Comparison of ENCODE assay signal across 25 cellular contexts in genomic region chr6:4808396-4808795, GRCh38.
"Had no signal": no experiment of that assay in that cellular context is flagged by ENCODE, and none has a peak within 500 bp of the region (broad histone marks: within the 10 kb centered on the region; RNA-seq: fewer than 3 reads in every experiment).

No MANE protein-coding gene starts in this region.

- ATAC-seq: effector memory CD8-positive, alpha-beta T cell; esophagus mucosa; gastrocnemius medialis; heart right ventricle; left cardiac atrium; left lung; left ventricle myocardium superior; lower lobe of right lung; mucosa of descending colon had no signal

- FAIRE-seq: endometrium, islet of Langerhans, keratinocyte had no signal

- H3K9me3 ChIP-seq: colonic mucosa, esophagus squamous epithelium, gastrocnemius medialis, left lung, lower lobe of right lung, mucosa of descending colon had no signal

- H3K27me3 ChIP-seq: colonic mucosa, esophagus squamous epithelium, gastrocnemius medialis, heart right ventricle, left lung had no signal

- DNase-seq: colonic mucosa; cortex of kidney; effector CD8-positive, alpha-beta T cell; effector memory CD8-positive, alpha-beta T cell; endodermal cell; erythroblast; esophagus squamous epithelium; foreskin fibroblast; foreskin melanocyte; gastrocnemius medialis; glutamatergic neuron; head of caudate nucleus; heart right ventricle; hippocampal formation; left cardiac atrium; left lung; left ventricle myocardium superior; lower lobe of right lung; mesenchymal stem cell; mucosa of descending colon had no signal

- H3K27ac ChIP-seq: colonic mucosa, epithelial cell of prostate, esophagus squamous epithelium, gastrocnemius medialis, heart right ventricle, left lung, lower lobe of right lung had no signal

- H3K4me3 ChIP-seq: colonic mucosa, esophagus squamous epithelium, gastrocnemius medialis, heart right ventricle, left lung, lower lobe of right lung, mucosa of descending colon had no signal

- H3K36me3 ChIP-seq: colonic mucosa, esophagus squamous epithelium, gastrocnemius medialis, heart right ventricle, left lung, lower lobe of right lung had no signal
